Comparison of ENCODE assay signal across 21 cellular contexts in the genomic region with DNA sequence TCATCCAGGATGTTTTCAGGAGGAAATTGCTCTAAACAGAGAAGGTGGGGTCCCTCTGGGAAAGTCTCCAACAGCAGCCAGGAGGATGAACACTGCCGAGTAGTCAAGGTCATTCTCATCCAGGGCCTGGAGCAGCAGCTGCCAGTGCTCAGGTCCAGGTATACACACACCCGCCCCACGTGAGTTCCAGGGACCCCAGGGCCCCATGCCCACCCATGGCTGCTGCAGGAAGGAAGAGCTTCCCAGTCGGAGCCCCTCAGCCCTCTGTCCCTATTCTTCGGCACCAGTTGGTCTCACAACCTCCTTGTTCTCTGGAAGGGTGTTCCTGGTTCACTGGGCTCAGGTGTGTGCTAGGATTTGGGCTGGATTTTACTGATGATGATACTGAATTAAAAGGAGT.
A peak's percentile ranks its signal among the peaks of the same experiment; 100 is the strongest.
DNase-seq lines count a peak whose midpoint lies in the region; FAIRE-seq and TF ChIP-seq lines count a peak whose summit lies in the region.
"Had no signal": no experiment of that assay in that cellular context is flagged by ENCODE, and none has a peak within 500 bp of the region (broad histone marks: within the 10 kb centered on the region; RNA-seq: fewer than 3 reads in every experiment).

No MANE protein-coding gene starts in this region.

- no peak overlapping the region for H4K8ac ChIP-seq in neuronal stem cell (ENCODE audit: low read depth, low read length)

- peaks cover 22% of the 10 kb centered on the region for H3K36me3 Mint-ChIP-seq in activated CD4-positive, alpha-beta memory T cell treated with anti-CD3 and anti-CD28 coated beads for 36 hours

- no peak overlapping the region for H2AK5ac ChIP-seq in neuronal stem cell (ENCODE audit: low read depth, low read length)

- peak overlapping the region; percentile 17 for H3K14ac ChIP-seq in neuronal stem cell (ENCODE audit: low read length)

- CTCF ChIA-PET in activated CD4-positive, alpha-beta memory T cell treated with anti-CD3 and anti-CD28 coated beads for 36 hours (lab: Charles Lee), result no interaction called here

- TF ChIP-seq EP300 in esophagus muscularis mucosa (IDR thresholded peaks at IDR 0.05), result no peak

- no peak overlapping the region for H3K23ac ChIP-seq in neuronal stem cell (ENCODE audit: low read depth, low read length, poor library complexity)

- intact Hi-C loops in esophagus muscularis mucosa (cut with DNase I), result no loop called here
- intact Hi-C loops in activated CD4-positive, alpha-beta memory T cell treated with anti-CD3 and anti-CD28 coated beads for 36 hours (cut with micrococcal nuclease), result no loop called here

- no peak overlapping the region for H2BK5ac ChIP-seq in neuronal stem cell (ENCODE audit: low read length)

- H3K27ac Mint-ChIP-seq in activated CD4-positive, alpha-beta memory T cell treated with anti-CD3 and anti-CD28 coated beads for 36 hours, result no peak overlapping the region
- H3K27ac Mint-ChIP-seq: H9 had no signal

- H3K4me3 ChIP-seq in esophagus muscularis mucosa (no peak overlapping the region), neuronal stem cell (ENCODE audit: low read length in 2 of 2) (no peak overlapping the region), stomach smooth muscle (ENCODE audit: low read length in 2 of 2) (no peak overlapping the region)
- H3K4me3 ChIP-seq: SJCRH30 had no signal

- 67% methylated on average over 2 of the region's 5 CpGs for WGBS in esophagus muscularis mucosa
- no CpG with 5 or more reads among the region's 5 CpGs for WGBS in neuronal stem cell (ENCODE audit: extremely low coverage in 2 of 2, insufficient read length in 2 of 2, insufficient replicate concordance in 1 of 2), 2 donors

- FAIRE-seq in HTR-8/SVneo (lab: Jason Lieb, UNC), result peak; percentile 40
- FAIRE-seq: GM18507 had no signal

- H3K27me3 Mint-ChIP-seq in activated CD4-positive, alpha-beta memory T cell treated with anti-CD3 and anti-CD28 coated beads for 36 hours, result no peaks in the 10 kb centered on the region

- H3K27ac ChIP-seq in esophagus muscularis mucosa (replicated peaks in 1 of 4), result peak overlapping the region; percentile 89 to 98 (median 97)
- no peak overlapping the region for H3K27ac ChIP-seq in neuronal stem cell (replicated peaks; ENCODE audit: low read length)
- H3K27ac ChIP-seq in stomach smooth muscle (ENCODE audit: low read length), result peak overlapping the region; percentile 67
- H3K27ac ChIP-seq: KMS-11, SJCRH30 had no signal

- no peak for DNase-seq in HTR-8/SVneo (ENCODE audit: insufficient read length, low spot score)
- DNase-seq in esophagus muscularis mucosa (ENCODE audit: extremely low spot score), result no peak
- DNase-seq in neuronal stem cell (ENCODE audit: low spot score), result no peak
- DNase-seq in KG1 (lab: John Stamatoyannopoulos, UW), result no peak
- DNase-seq in stimulated activated CD4-positive, alpha-beta T cell treated with anti-CD3 and anti-CD28 coated beads, Interleukin-15, amount 100 ng/mL, for 24 hours, result no peak
- DNase-seq in activated CD4-positive, alpha-beta memory T cell treated with anti-CD3 and anti-CD28 coated beads for 36 hours, result no peak
- DNase-seq: H9; HFFc6; IMR-90; NCI-H1048; NCI-H1417; NCI-H2029 treated with DMSO at 0.1 percent for 48 hours; NCI-H446 treated with DMSO at 0.1 percent for 48 hours; NCI-H526; NCI-H82; NK-92 treated with Interleukin-12 subunit alpha and Interleukin-12 subunit beta, amount 100 ng/mL, for 24 hours; PC-3; SJCRH30 had no signal

- H2AFZ ChIP-seq in neuronal stem cell (ENCODE audit: low read length), result no peak overlapping the region

- H3K18ac ChIP-seq in neuronal stem cell (ENCODE audit: low read length), result no peak overlapping the region

- H3K4me1 ChIP-seq in esophagus muscularis mucosa, result peaks cover 0 to 91% (median 83%) of the 10 kb centered on the region in 4 donors
- H3K4me1 ChIP-seq in neuronal stem cell (ENCODE audit: control insufficient read depth in 2 of 2, insufficient read depth in 1 of 2, low read depth in 1 of 2, low read length in 2 of 2), result no peaks in the 10 kb centered on the region
- peaks cover 74% of the 10 kb centered on the region for H3K4me1 ChIP-seq in stomach smooth muscle (ENCODE audit: control insufficient read depth, insufficient read depth, low read length)
- H3K4me1 ChIP-seq: SJCRH30 had no signal

- H3K27me3 ChIP-seq in esophagus muscularis mucosa (no peaks in the 10 kb centered on the region), neuronal stem cell (ENCODE audit: control insufficient read depth in 3 of 3, insufficient read depth in 3 of 3, low read depth in 1 of 3, low read length in 3 of 3) (no peaks in the 10 kb centered on the region), stomach smooth muscle (ENCODE audit: control insufficient read depth in 1 of 2, insufficient read depth in 2 of 2, low read length in 2 of 2) (no peaks in the 10 kb centered on the region)
- H3K27me3 ChIP-seq: SJCRH30 had no signal

- H3K9ac ChIP-seq in neuronal stem cell (ENCODE audit: low read depth, low read length, poor library complexity), result no peak overlapping the region
- no peak overlapping the region for H3K9ac ChIP-seq in stomach smooth muscle (ENCODE audit: low read length in 2 of 2)
- H3K9ac ChIP-seq: KMS-11 had no signal

- no peak overlapping the region for H3K4me3 Mint-ChIP-seq in activated CD4-positive, alpha-beta memory T cell treated with anti-CD3 and anti-CD28 coated beads for 36 hours
- H3K4me3 Mint-ChIP-seq: H9 had no signal

- TF ChIP-seq CTCF in esophagus muscularis mucosa (IDR thresholded peaks at IDR 0.05), result no peak

- POLR2A ChIA-PET in activated CD4-positive, alpha-beta memory T cell treated with anti-CD3 and anti-CD28 coated beads for 36 hours (lab: Charles Lee), result no interaction called here

- H3K9me3 ChIP-seq in esophagus muscularis mucosa (no peaks in the 10 kb centered on the region), neuronal stem cell (replicated peaks in 1 of 2; ENCODE audit: control insufficient read depth in 2 of 2, insufficient read depth in 1 of 2, low read depth in 1 of 2, low read length in 2 of 2) (no peaks in the 10 kb centered on the region), stomach smooth muscle (ENCODE audit: control insufficient read depth in 2 of 2, low read length in 2 of 2) (no peaks in the 10 kb centered on the region)
- H3K9me3 ChIP-seq: SJCRH30 had no signal

- no peak overlapping the region for H2BK120ac ChIP-seq in neuronal stem cell (ENCODE audit: low read depth, low read length)

- H2BK15ac ChIP-seq in neuronal stem cell (ENCODE audit: low read length), result no peak overlapping the region

- peaks cover 10% of the 10 kb centered on the region for H3K4me1 Mint-ChIP-seq in activated CD4-positive, alpha-beta memory T cell treated with anti-CD3 and anti-CD28 coated beads for 36 hours (ENCODE audit: low read depth)

- no peak overlapping the region for H4K91ac ChIP-seq in neuronal stem cell (ENCODE audit: low read depth, low read length, poor library complexity)

- no peak overlapping the region for H3K4ac ChIP-seq in neuronal stem cell (ENCODE audit: low read length)

- no peak overlapping the region for H2BK12ac ChIP-seq in neuronal stem cell (ENCODE audit: low read length)

- peaks cover 5% of the 10 kb centered on the region for H3K79me1 ChIP-seq in neuronal stem cell (ENCODE audit: low read depth, low read length)

- H3K4me2 ChIP-seq in neuronal stem cell (ENCODE audit: insufficient read depth, low read length, poor library complexity, severe bottlenecking), result no peak overlapping the region
- H3K4me2 ChIP-seq: KMS-11 had no signal

- H3K36me3 ChIP-seq in esophagus muscularis mucosa, result peaks cover 46 to 98% (median 88%) of the 10 kb centered on the region in 4 donors
- peaks cover 47 to 89% of the 10 kb centered on the region in 2 donors for H3K36me3 ChIP-seq in neuronal stem cell (replicated peaks in 1 of 2; ENCODE audit: control insufficient read depth in 2 of 2, insufficient read depth in 2 of 2, low read length in 2 of 2)
- H3K36me3 ChIP-seq in stomach smooth muscle (ENCODE audit: control insufficient read depth in 2 of 2, insufficient read depth in 2 of 2, low read length in 2 of 2), result peaks cover 64 to 68% of the 10 kb centered on the region in 2 donors

- no peak for TF ChIP-seq POLR2A in esophagus muscularis mucosa (IDR thresholded peaks at IDR 0.05; ENCODE audit: low read depth)

- no peaks in the 10 kb centered on the region for H3K9me3 Mint-ChIP-seq in activated CD4-positive, alpha-beta memory T cell treated with anti-CD3 and anti-CD28 coated beads for 36 hours
- H3K9me3 Mint-ChIP-seq: H9, HFFc6 had no signal
